14 cellular contexts compared by ENCODE assay signal in the genomic region with DNA sequence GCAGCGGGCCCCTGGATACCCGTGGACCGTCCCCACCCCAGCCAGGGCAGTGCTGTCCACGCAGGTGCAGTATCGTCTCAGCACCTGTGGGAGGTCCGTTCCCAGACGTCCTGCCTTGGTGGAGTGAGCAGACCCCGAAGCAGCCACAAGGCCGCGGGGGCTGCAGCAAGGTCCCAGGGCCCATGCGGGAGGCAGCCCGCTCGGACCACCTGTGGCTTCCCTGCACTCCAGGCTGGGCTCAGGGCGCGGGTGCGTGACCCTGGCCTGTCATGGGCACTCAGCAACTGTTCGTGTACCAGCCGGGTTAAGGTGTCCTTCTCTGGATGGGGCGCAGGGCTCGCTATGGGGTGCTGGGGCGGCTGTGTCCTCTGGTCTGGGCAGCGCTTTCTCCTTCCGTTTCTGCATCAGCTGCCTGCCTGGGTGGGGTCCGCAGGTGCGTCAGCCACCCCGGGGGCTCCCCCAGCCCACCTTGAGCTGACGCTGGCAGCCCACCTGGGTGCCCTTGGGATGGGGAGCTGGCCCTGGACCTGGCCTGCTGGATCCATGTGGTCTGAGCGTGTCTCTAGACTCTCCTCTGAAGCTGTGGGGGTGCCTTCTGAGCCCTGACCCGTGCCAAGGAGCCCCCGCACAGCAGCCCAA.
"Had no signal": no experiment of that assay in that cellular context is flagged by ENCODE, and none has a peak within 500 bp of the region (broad histone marks: within the 10 kb centered on the region; RNA-seq: fewer than 3 reads in every experiment).

No MANE protein-coding gene starts in this region.

- H3K4me3 ChIP-seq: dorsolateral prefrontal cortex, neural progenitor cell, sigmoid colon, smooth muscle cell, testis had no signal

- H3K36me3 ChIP-seq: brain microvascular endothelial cell, heart left ventricle, neural progenitor cell, sigmoid colon had no signal

- H3K4me3 Mint-ChIP-seq: activated T-helper 1 cell treated with anti-CD3 and anti-CD28 coated beads, Interleukin-12 subunit alpha, Interleukin-12 subunit beta, Interleukin-2, Interleukin-4 antibody, amounts not matched to agents 30 ng/mL and 10 ng/mL and 1 ng/mL, durations not matched to agents 14 hours and 24 hours and 36 hours; endodermal cell; neural progenitor cell; stimulated activated naive B cell treated with anti-CD40 and anti-IgM and Interleukin-4, amounts not matched to agents 10 μg/mL and 1 μg/mL and 100 μg/mL, for 72 hours; type B pancreatic cell had no signal

- DNase-seq: aorta, brain microvascular endothelial cell, dorsolateral prefrontal cortex, endodermal cell, sigmoid colon, testis had no signal

- H3K4me1 Mint-ChIP-seq: endodermal cell had no signal

- H3K27me3 Mint-ChIP-seq: activated naive CD4-positive, alpha-beta T cell treated with anti-CD3 and anti-CD28 coated beads, Interleukin-2, amount 50 U/mL, for 24 hours; type B pancreatic cell had no signal

- H3K9me3 ChIP-seq: heart left ventricle, sigmoid colon, testis had no signal

- H3K9me3 Mint-ChIP-seq: activated naive CD4-positive, alpha-beta T cell treated with anti-CD3 and anti-CD28 coated beads, Interleukin-2, amount 50 U/mL, for 24 hours; activated T-helper 1 cell treated with anti-CD3 and anti-CD28 coated beads, Interleukin-12 subunit alpha, Interleukin-12 subunit beta, Interleukin-2, Interleukin-4 antibody, amounts not matched to agents 30 ng/mL and 10 ng/mL and 1 ng/mL, durations not matched to agents 14 hours and 24 hours and 36 hours; endodermal cell; neural progenitor cell; stimulated activated naive B cell treated with anti-CD40 and anti-IgM and Interleukin-4, amounts not matched to agents 10 μg/mL and 1 μg/mL and 100 μg/mL, for 72 hours; type B pancreatic cell had no signal

- H3K27ac Mint-ChIP-seq: activated naive CD4-positive, alpha-beta T cell treated with anti-CD3 and anti-CD28 coated beads, Interleukin-2, amount 50 U/mL, for 24 hours; activated T-helper 1 cell treated with anti-CD3 and anti-CD28 coated beads, Interleukin-12 subunit alpha, Interleukin-12 subunit beta, Interleukin-2, Interleukin-4 antibody, amounts not matched to agents 30 ng/mL and 10 ng/mL and 1 ng/mL, durations not matched to agents 14 hours and 24 hours and 36 hours; endodermal cell; neural progenitor cell; stimulated activated naive B cell treated with anti-CD40 and anti-IgM and Interleukin-4, amounts not matched to agents 10 μg/mL and 1 μg/mL and 100 μg/mL, for 72 hours; type B pancreatic cell had no signal

- H3K36me3 Mint-ChIP-seq: activated naive CD4-positive, alpha-beta T cell treated with anti-CD3 and anti-CD28 coated beads, Interleukin-2, amount 50 U/mL, for 24 hours; type B pancreatic cell had no signal

- H3K27ac ChIP-seq: brain microvascular endothelial cell, dorsolateral prefrontal cortex, neural progenitor cell, testis, VCaP had no signal

- H3K27me3 ChIP-seq: brain microvascular endothelial cell, dorsolateral prefrontal cortex, heart left ventricle, neural progenitor cell, sigmoid colon, testis had no signal
